ENCODE assay signal across 18 cellular contexts in the genomic region with DNA sequence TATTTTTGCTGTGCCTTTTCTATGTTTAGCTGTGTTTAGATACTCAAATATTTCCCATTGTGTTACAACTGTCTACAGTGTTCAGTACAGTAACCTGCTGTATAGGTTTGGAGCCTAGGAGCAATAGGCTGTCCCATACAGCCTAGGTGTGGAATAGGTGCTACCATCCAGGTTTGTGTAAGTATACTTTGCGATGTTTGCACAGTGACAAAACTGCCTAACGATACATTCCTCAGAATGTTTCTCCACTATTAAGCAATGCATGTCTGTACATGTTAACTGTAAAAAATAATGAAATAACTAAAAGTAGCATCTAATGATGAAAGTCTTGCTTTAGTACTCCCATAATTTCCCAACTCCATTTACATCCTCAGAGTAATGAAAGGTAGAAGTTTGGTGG. TPM values are rescaled to one million over a fixed set of nuclear protein-coding genes. Genes with fewer than 3 reads are reported as not detected.
A peak's percentile ranks its signal among the peaks of the same experiment; 100 is the strongest.
DNase-seq lines count a peak whose midpoint lies in the region; ATAC-seq and TF ChIP-seq lines count a peak whose summit lies in the region.
"Had no signal": no experiment of that assay in that cellular context is flagged by ENCODE, and none has a peak within 500 bp of the region (broad histone marks: within the 10 kb centered on the region; RNA-seq: fewer than 3 reads in every experiment).

No MANE protein-coding gene starts in this region.

- H3K9me3 Mint-ChIP-seq in MCF 10A (ENCODE audit: unreplicated experiment) (no peaks in the 10 kb centered on the region), type B pancreatic cell (no peaks in the 10 kb centered on the region)

- DNase-seq in MCF 10A (ENCODE audit: unreplicated experiment) (peak; percentile 35), breast epithelium (ENCODE audit: low spot score in 2 of 2) (no peak), RWPE1 (ENCODE audit: low spot score) (peak; percentile 62), foreskin keratinocyte (peak; percentile 54 to 59), type B pancreatic cell (ENCODE audit: extremely low spot score, unreplicated experiment) (no peak), GM13976 (ENCODE audit: low spot score) (no peak)
- DNase-seq: 8988T, DMS 273 treated with DMSO at 0.1 percent for 48 hours, DND-41, GOT3, Karpas-422, NCI-H1092 treated with DMSO at 0.1 percent for 48 hours, NCI-H146, NCI-H2081 treated with DMSO at 0.1 percent for 48 hours, NCI-H510A, RPMI8226 had no signal

- no peaks in the 10 kb centered on the region for H3K9me3 ChIP-seq in breast epithelium

- intact Hi-C loops in MCF 10A (cut with micrococcal nuclease) (no loop called here), breast epithelium (cut with DNase I; ENCODE audit: low total_unique reads) (no loop called here)

- POLR2A ChIA-PET in MCF 10A (lab: Yijun Ruan, JAX): interaction anchor here (0.5 to 1.0 kb wide), 3 partner anchors 10 to 111 kb away, joined by 3 to 5 read pairs (median 3); a partner anchor contains a TSS
- POLR2A ChIA-PET in RWPE1 (lab: Yijun Ruan, JAX; ENCODE audit: low non-redundant PET): no interaction called here

- no peak overlapping the region for H3K27ac Mint-ChIP-seq in MCF 10A (ENCODE audit: low read depth, unreplicated experiment)
- peak overlapping the region; percentile 27 for H3K27ac Mint-ChIP-seq in type B pancreatic cell

- no peaks in the 10 kb centered on the region for H3K36me3 ChIP-seq in breast epithelium

- no peaks in the 10 kb centered on the region for H3K4me1 Mint-ChIP-seq in MCF 10A (ENCODE audit: insufficient read depth, unreplicated experiment)
- no peaks in the 10 kb centered on the region for H3K4me1 Mint-ChIP-seq in type B pancreatic cell (ENCODE audit: unreplicated experiment)

- CTCF ChIA-PET in MCF 10A (lab: Yijun Ruan, JAX) (no interaction called here), RWPE1 (lab: Yijun Ruan, JAX) (no interaction called here)

- H3K27me3 ChIP-seq in breast epithelium: no peaks in the 10 kb centered on the region
- no peaks in the 10 kb centered on the region for H3K27me3 ChIP-seq in foreskin keratinocyte

- no peak for TF ChIP-seq POLR2A in breast epithelium (IDR thresholded peaks at IDR 0.05)

- H3K27ac ChIP-seq in breast epithelium (no peak overlapping the region), RWPE1 (no peak overlapping the region), foreskin keratinocyte (no peak overlapping the region)

- no TSS peak for BruUV-seq in MCF 10A (replicated peaks; lab: Mats Ljungman, UMichigan)

- in situ Hi-C loops in GM13976 (cut with MboI; ENCODE audit: low sequenced_read_pairs, unreplicated experiment): no loop called here

- H3K36me3 Mint-ChIP-seq in MCF 10A (ENCODE audit: insufficient read depth, unreplicated experiment): no peaks in the 10 kb centered on the region
- peaks cover 35% of the 10 kb centered on the region for H3K36me3 Mint-ChIP-seq in type B pancreatic cell

- H3K4me3 Mint-ChIP-seq in MCF 10A (ENCODE audit: unreplicated experiment) (no peak overlapping the region), type B pancreatic cell (no peak overlapping the region)

- no peak for ATAC-seq in foreskin keratinocyte
- ATAC-seq in GM21526 (IDR thresholded peaks at IDR 0.05; ENCODE audit: low FRiP score, unreplicated experiment): no peak
- no peak for ATAC-seq in HG03039 (IDR thresholded peaks at IDR 0.05; ENCODE audit: unreplicated experiment)

- no peak for TF ChIP-seq CTCF in MCF 10A (IDR thresholded peaks at IDR 0.05; ENCODE audit: unreplicated experiment)
- TF ChIP-seq CTCF in breast epithelium (IDR thresholded peaks at IDR 0.05): no peak
- no peak for TF ChIP-seq CTCF in RWPE1 (conservative IDR thresholded peaks at IDR 0.05; ENCODE audit: low read depth)
- no peak for TF ChIP-seq CTCF in foreskin keratinocyte (conservative IDR thresholded peaks at IDR 0.05)
- TF ChIP-seq CTCF in type B pancreatic cell (conservative IDR thresholded peaks at IDR 0.05): no peak
- no peak for TF ChIP-seq CTCF in GM13976 (IDR thresholded peaks at IDR 0.05; ENCODE audit: borderline replicate concordance, control extremely low read depth, extremely low read depth, insufficient read depth, missing control alignments)

- no peaks in the 10 kb centered on the region for H3K27me3 Mint-ChIP-seq in MCF 10A (ENCODE audit: insufficient read depth, unreplicated experiment)
- no peaks in the 10 kb centered on the region for H3K27me3 Mint-ChIP-seq in type B pancreatic cell

- H3K4me1 ChIP-seq in breast epithelium (no peaks in the 10 kb centered on the region), foreskin keratinocyte (peaks cover 12% of the 10 kb centered on the region)

- H3K4me3 ChIP-seq in breast epithelium: no peak overlapping the region

RNA-seq across cellular contexts. Expression of a gene that starts 46.0 kb away (rescaled TPM):
- total RNA-seq in MCF 10A (2022) (5.3 and 7.4 TPM in 2 replicates), breast epithelium (10 to 100 TPM in 1 of 3 donors, 1 to 10 TPM in 2; 8.5 to 15.7 (median 9.2) TPM), foreskin keratinocyte (5.3 and 5.8 TPM in 2 replicates), type B pancreatic cell (ENCODE audit: low replicate concordance) (11.2 and 12.4 TPM in 2 replicates)
- 2.3 and 2.6 TPM in 2 replicates for polyA plus RNA-seq in foreskin keratinocyte

RNA-seq across cellular contexts. Expression of a gene that starts 46.1 kb away (rescaled TPM):
- total RNA-seq in MCF 10A (2022) (29.5 and 36.8 TPM in 2 replicates), breast epithelium (1 to 10 TPM; 3.9 to 4.8 (median 4.8) TPM), foreskin keratinocyte (24.8 and 28.1 TPM in 2 replicates), type B pancreatic cell (ENCODE audit: low replicate concordance) (27.3 and 29.9 TPM in 2 replicates)
- polyA plus RNA-seq in foreskin keratinocyte: 42.1 and 42.7 TPM in 2 replicates

Comparison
In these comparisons a context has a peak if more than half of its experiments do, and no peak if none do; other contexts are left out.
1. DNase-seq: peak in MCF 10A (single experiment), RWPE1 (single experiment) and foreskin keratinocyte (2 of 2); none in breast epithelium (0 of 2), type B pancreatic cell (single experiment) and GM13976 (single experiment).